Comparison of ENCODE assay signal across 2 cellular contexts in genomic region chr18:49762191-49763077, GRCh38.
TF ChIP-seq lines count a peak whose summit lies in the region.

No MANE protein-coding gene starts in this region.

TF ChIP-seq in GM23338, 12 proteins besides CTCF, POLR2A, EP300 and RAD21:
- no peak for TF ChIP-seq REST (IDR thresholded peaks at IDR 0.05; ENCODE audit: unreplicated experiment)
- TF ChIP-seq CREB1 (CRISPR knock-in tag; IDR thresholded peaks at IDR 0.05; ENCODE audit: low read depth), result no peak
- TF ChIP-seq EZH2 (IDR thresholded peaks at IDR 0.05; ENCODE audit: low read depth, unreplicated experiment), result no peak
- TF ChIP-seq ZNF331 (CRISPR knock-in tag; IDR thresholded peaks at IDR 0.05; ENCODE audit: low read depth), result no peak
- TF ChIP-seq STAT1 (IDR thresholded peaks at IDR 0.05; ENCODE audit: unreplicated experiment), result no peak
- TF ChIP-seq ZNF462 (CRISPR knock-in tag; IDR thresholded peaks at IDR 0.05), result no peak
- no peak for TF ChIP-seq ZNF114 (CRISPR knock-in tag; IDR thresholded peaks at IDR 0.05)
- no peak for TF ChIP-seq ETS1 (IDR thresholded peaks at IDR 0.05)
- no peak for TF ChIP-seq JUNB (IDR thresholded peaks at IDR 0.05; ENCODE audit: unreplicated experiment)
- TF ChIP-seq EZH2phosphoT487 (IDR thresholded peaks at IDR 0.05; ENCODE audit: unreplicated experiment), result no peak
- TF ChIP-seq NANOG (IDR thresholded peaks at IDR 0.05; ENCODE audit: borderline replicate concordance), result no peak
- TF ChIP-seq POLR2AphosphoS5 (IDR thresholded peaks at IDR 0.05; ENCODE audit: low read depth), result no peak

TF ChIP-seq in WTC11, 78 proteins besides CTCF, POLR2A, EP300 and RAD21 (continued from another document):
- no peak for TF ChIP-seq AR (CRISPR knock-in tag; IDR thresholded peaks at IDR 0.05)
- no peak for TF ChIP-seq HMGXB4 (CRISPR knock-in tag; IDR thresholded peaks at IDR 0.05)
- no peak for TF ChIP-seq USF2 (CRISPR knock-in tag; IDR thresholded peaks at IDR 0.05)
- no peak for TF ChIP-seq ERG (CRISPR knock-in tag; IDR thresholded peaks at IDR 0.05)
- TF ChIP-seq GABPB1 (CRISPR knock-in tag; IDR thresholded peaks at IDR 0.05), result no peak
- no peak for TF ChIP-seq RELA (CRISPR knock-in tag; IDR thresholded peaks at IDR 0.05; ENCODE audit: borderline replicate concordance)
- no peak for TF ChIP-seq USF1 (CRISPR knock-in tag; IDR thresholded peaks at IDR 0.05)
- TF ChIP-seq ZSCAN18 (CRISPR knock-in tag; IDR thresholded peaks at IDR 0.05), result no peak
- TF ChIP-seq PRDM15 (CRISPR knock-in tag; IDR thresholded peaks at IDR 0.05), result no peak
- no peak for TF ChIP-seq ATF2 (CRISPR knock-in tag; IDR thresholded peaks at IDR 0.05; ENCODE audit: borderline replicate concordance, low read depth)
- TF ChIP-seq SMAD4 (CRISPR knock-in tag; IDR thresholded peaks at IDR 0.05), result no peak
